ENCODE assay signal across 1 cellular context in genomic region chr15:67201136-67201535, GRCh38.
A peak's percentile ranks its signal among the peaks of the same experiment; 100 is the strongest.
TF ChIP-seq lines count a peak whose summit lies in the region.

No MANE protein-coding gene starts in this region.

TF ChIP-seq in HepG2, 621 proteins besides CTCF, POLR2A, EP300 and RAD21:
- TF ChIP-seq GMEB2 (CRISPR knock-in tag; IDR thresholded peaks at IDR 0.05; ENCODE audit: low read depth) (no peak), RARA (CRISPR knock-in tag; IDR thresholded peaks at IDR 0.05) (0 out of 2 replicates have a peak, but pooled peaks have one; percentile 21), FOXK2 (IDR thresholded peaks at IDR 0.05) (no peak), SRSF4 (IDR thresholded peaks at IDR 0.05; ENCODE audit: low read depth, low read length, poor library complexity, severe bottlenecking) (no peak), ZNF362 (CRISPR knock-in tag; IDR thresholded peaks at IDR 0.05; ENCODE audit: borderline replicate concordance) (peak; percentile 50; the same call in 1 of the 2 replicates), ZNF280B (CRISPR knock-in tag; IDR thresholded peaks at IDR 0.05; ENCODE audit: borderline replicate concordance) (no peak), GPN1 (CRISPR knock-in tag; IDR thresholded peaks at IDR 0.05; ENCODE audit: borderline replicate concordance) (no peak), ZNF564 (CRISPR knock-in tag; IDR thresholded peaks at IDR 0.05) (no peak), HNRNPL (IDR thresholded peaks at IDR 0.05; ENCODE audit: low read depth, low read length) (no peak), HMG20B (CRISPR knock-in tag; conservative IDR thresholded peaks at IDR 0.05) (no peak), BCL6 (CRISPR knock-in tag; IDR thresholded peaks at IDR 0.05) (peak; percentile 59)
